22 cellular contexts compared by ENCODE assay signal in genomic region chr10:102202386-102202785, GRCh38. TPM values are rescaled to one million over a fixed set of nuclear protein-coding genes. Genes with fewer than 3 reads are reported as not detected.
"Had no signal": no experiment of that assay in that cellular context is flagged by ENCODE, and none has a peak within 500 bp of the region (broad histone marks: within the 10 kb centered on the region; RNA-seq: fewer than 3 reads in every experiment).

No MANE protein-coding gene starts in this region.

- H3K4me1 Mint-ChIP-seq: mesothelial cell of epicardium, natural killer cell, WTC11 had no signal

- H3K4me1 ChIP-seq: esophagus muscularis mucosa, upper lobe of left lung had no signal

- DNase-seq: activated CD4-positive, alpha-beta T cell treated with anti-CD3 and anti-CD28 coated beads, Interleukin-2, amount 50 U/mL, for 48 hours; activated gamma-delta T cell treated with Interleukin-2 at 50 U/mL for 16 hours; cerebellar nuclear complex; glutamatergic neuron; kidney glomerular epithelial cell; left ventricle myocardium inferior; mammary epithelial cell; natural killer cell; stimulated activated CD4-positive, alpha-beta T cell treated with anti-CD3 and anti-CD28 coated beads, Interleukin-4, amount 100 ng/mL, for 24 hours; T1000; upper lobe of left lung had no signal

- H3K36me3 ChIP-seq: esophagus muscularis mucosa, left ventricle myocardium inferior, thoracic aorta, upper lobe of left lung had no signal

- ATAC-seq: natural killer cell, WTC11 had no signal

- H3K9me3 Mint-ChIP-seq: natural killer cell had no signal

- H3K4me3 Mint-ChIP-seq: activated naive CD8-positive, alpha-beta T cell; mesothelial cell of epicardium; natural killer cell; WTC11 had no signal

- H3K27ac ChIP-seq: coronary artery, esophagus muscularis mucosa, hepatocyte, left ventricle myocardium inferior, SK-N-MC, thoracic aorta, upper lobe of left lung had no signal

- H3K4me3 ChIP-seq: coronary artery, esophagus muscularis mucosa, hepatocyte, left ventricle myocardium inferior, SK-N-MC, thoracic aorta, upper lobe of left lung had no signal

- H3K27me3 ChIP-seq: hepatocyte, upper lobe of left lung had no signal

- FAIRE-seq: frontal cortex had no signal

- H3K27ac Mint-ChIP-seq: activated naive CD8-positive, alpha-beta T cell; mesothelial cell of epicardium; natural killer cell; progenitor cell of endocrine pancreas; WTC11 had no signal

- H3K36me3 Mint-ChIP-seq: mesothelial cell of epicardium, natural killer cell had no signal

RNA-seq across cellular contexts. Expression of gene ELOVL3, which starts 23.7 kb away (rescaled TPM):
- total RNA-seq: frontal cortex, hepatocyte, left ventricle myocardium inferior, natural killer cell, osteocyte, progenitor cell of endocrine pancreas, thoracic aorta had no signal
- polyA plus RNA-seq: hepatocyte had no signal

RNA-seq across cellular contexts. Expression of gene PITX3, which starts 38.9 kb away (rescaled TPM):
- total RNA-seq: esophagus muscularis mucosa, frontal cortex, hepatocyte, mammary epithelial cell, mesothelial cell of epicardium, natural killer cell, osteocyte, progenitor cell of endocrine pancreas, thoracic aorta had no signal
- polyA plus RNA-seq: mammary epithelial cell had no signal
